Comparison of ENCODE assay signal across 1 cellular context in the genomic region with DNA sequence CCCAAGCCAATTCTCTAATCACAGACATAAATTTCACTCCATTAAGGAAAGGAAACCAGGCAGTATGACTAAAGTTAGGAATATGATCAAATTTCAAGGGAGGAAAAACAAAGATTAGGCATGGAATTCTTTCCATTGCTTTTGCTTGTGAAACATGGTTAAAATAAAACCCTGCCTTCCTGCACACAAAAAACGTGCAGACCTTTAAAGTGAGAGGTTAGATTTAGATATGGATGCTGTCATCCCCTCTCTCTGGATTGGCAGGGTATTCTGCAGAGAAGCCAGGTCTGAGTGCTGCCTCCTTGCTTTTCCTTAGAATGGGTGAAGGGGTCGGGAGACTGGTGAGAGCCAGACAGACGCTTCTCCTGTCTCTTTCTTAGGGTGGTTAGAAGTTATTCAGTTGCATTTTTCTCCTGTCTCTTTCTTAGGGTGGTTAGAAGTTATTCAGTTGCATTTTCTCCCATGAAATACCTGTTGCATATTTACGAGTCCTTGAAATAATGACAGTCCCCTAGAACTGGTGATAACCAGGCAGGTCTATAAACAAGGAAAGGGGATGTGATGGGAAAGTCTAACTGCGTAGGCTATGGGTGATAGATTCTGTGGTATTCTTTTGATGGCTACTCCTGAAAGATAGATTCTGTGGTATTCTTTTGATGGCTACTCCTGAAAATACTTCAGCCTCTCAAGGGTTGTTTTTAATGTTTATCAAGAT.
TF ChIP-seq lines count a peak whose summit lies in the region.

No MANE protein-coding gene starts in this region.

TF ChIP-seq in WTC11, 78 proteins besides CTCF, POLR2A, EP300 and RAD21 (continued from another document):
- TF ChIP-seq, protein P1, sequence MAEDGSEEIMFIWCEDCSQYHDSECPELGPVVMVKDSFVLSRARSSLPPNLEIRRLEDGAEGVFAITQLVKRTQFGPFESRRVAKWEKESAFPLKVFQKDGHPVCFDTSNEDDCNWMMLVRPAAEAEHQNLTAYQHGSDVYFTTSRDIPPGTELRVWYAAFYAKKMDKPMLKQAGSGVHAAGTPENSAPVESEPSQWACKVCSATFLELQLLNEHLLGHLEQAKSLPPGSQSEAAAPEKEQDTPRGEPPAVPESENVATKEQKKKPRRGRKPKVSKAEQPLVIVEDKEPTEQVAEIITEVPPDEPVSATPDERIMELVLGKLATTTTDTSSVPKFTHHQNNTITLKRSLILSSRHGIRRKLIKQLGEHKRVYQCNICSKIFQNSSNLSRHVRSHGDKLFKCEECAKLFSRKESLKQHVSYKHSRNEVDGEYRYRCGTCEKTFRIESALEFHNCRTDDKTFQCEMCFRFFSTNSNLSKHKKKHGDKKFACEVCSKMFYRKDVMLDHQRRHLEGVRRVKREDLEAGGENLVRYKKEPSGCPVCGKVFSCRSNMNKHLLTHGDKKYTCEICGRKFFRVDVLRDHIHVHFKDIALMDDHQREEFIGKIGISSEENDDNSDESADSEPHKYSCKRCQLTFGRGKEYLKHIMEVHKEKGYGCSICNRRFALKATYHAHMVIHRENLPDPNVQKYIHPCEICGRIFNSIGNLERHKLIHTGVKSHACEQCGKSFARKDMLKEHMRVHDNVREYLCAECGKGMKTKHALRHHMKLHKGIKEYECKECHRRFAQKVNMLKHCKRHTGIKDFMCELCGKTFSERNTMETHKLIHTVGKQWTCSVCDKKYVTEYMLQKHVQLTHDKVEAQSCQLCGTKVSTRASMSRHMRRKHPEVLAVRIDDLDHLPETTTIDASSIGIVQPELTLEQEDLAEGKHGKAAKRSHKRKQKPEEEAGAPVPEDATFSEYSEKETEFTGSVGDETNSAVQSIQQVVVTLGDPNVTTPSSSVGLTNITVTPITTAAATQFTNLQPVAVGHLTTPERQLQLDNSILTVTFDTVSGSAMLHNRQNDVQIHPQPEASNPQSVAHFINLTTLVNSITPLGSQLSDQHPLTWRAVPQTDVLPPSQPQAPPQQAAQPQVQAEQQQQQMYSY (CRISPR knock-in tag; IDR thresholded peaks at IDR 0.05) = no peak
- no peak for TF ChIP-seq ETV6 (CRISPR knock-in tag; IDR thresholded peaks at IDR 0.05)
